Comparison of ENCODE assay signal across 14 cellular contexts in genomic region chr2:136065907-136066306, GRCh38. TPM values are rescaled to one million over a fixed set of nuclear protein-coding genes. Genes with fewer than 3 reads are reported as not detected.
DNase-seq lines count a peak whose midpoint lies in the region; ATAC-seq and TF ChIP-seq lines count a peak whose summit lies in the region.
"Had no signal": no experiment of that assay in that cellular context is flagged by ENCODE, and none has a peak within 500 bp of the region (broad histone marks: within the 10 kb centered on the region; RNA-seq: fewer than 3 reads in every experiment).

No MANE protein-coding gene starts in this region.

- ATAC-seq in activated CD8-positive, alpha-beta T cell treated with anti-CD3 and anti-CD28 coated beads, Interleukin-2, amount 10 ng/mL, durations not matched to agents 7 days and 5 days: no peak
- ATAC-seq in activated CD8-positive, alpha-beta T cell treated with anti-CD3 and anti-CD28 coated beads for 36 hours: no peak
- peak; percentile 77 for ATAC-seq in GM21825 (IDR thresholded peaks at IDR 0.05; ENCODE audit: unreplicated experiment)
- ATAC-seq in HG03460 (IDR thresholded peaks at IDR 0.05; ENCODE audit: unreplicated experiment): peak; percentile 90
- no peak for ATAC-seq in stimulated activated memory B cell treated with anti-CD40 and anti-IgM and Interleukin-4, amounts not matched to agents 10 μg/mL and 1 μg/mL and 100 μg/mL, for 72 hours

- H3K27me3 Mint-ChIP-seq in activated CD8-positive, alpha-beta T cell treated with anti-CD3 and anti-CD28 coated beads, Interleukin-2, amount 10 ng/mL, durations not matched to agents 7 days and 5 days (ENCODE audit: low read depth): no peaks in the 10 kb centered on the region
- no peaks in the 10 kb centered on the region for H3K27me3 Mint-ChIP-seq in activated CD8-positive, alpha-beta T cell treated with anti-CD3 and anti-CD28 coated beads for 36 hours
- no peaks in the 10 kb centered on the region for H3K27me3 Mint-ChIP-seq in stimulated activated memory B cell treated with anti-CD40 and anti-IgM and Interleukin-4, amounts not matched to agents 10 μg/mL and 1 μg/mL and 100 μg/mL, for 72 hours
- H3K27me3 Mint-ChIP-seq in chondrocyte (ENCODE audit: low read depth): peaks cover 2% of the 10 kb centered on the region

- H3K4me3 Mint-ChIP-seq in activated CD8-positive, alpha-beta T cell treated with anti-CD3 and anti-CD28 coated beads, Interleukin-2, amount 10 ng/mL, durations not matched to agents 7 days and 5 days: no peak overlapping the region
- no peak overlapping the region for H3K4me3 Mint-ChIP-seq in activated CD8-positive, alpha-beta T cell treated with anti-CD3 and anti-CD28 coated beads for 36 hours
- no peak overlapping the region for H3K4me3 Mint-ChIP-seq in stimulated activated memory B cell treated with anti-CD40 and anti-IgM and Interleukin-4, amounts not matched to agents 10 μg/mL and 1 μg/mL and 100 μg/mL, for 72 hours
- H3K4me3 Mint-ChIP-seq in chondrocyte (ENCODE audit: unreplicated experiment): no peak overlapping the region

- H3K27ac Mint-ChIP-seq in activated CD8-positive, alpha-beta T cell treated with anti-CD3 and anti-CD28 coated beads, Interleukin-2, amount 10 ng/mL, durations not matched to agents 7 days and 5 days: peak overlapping the region; percentile 40
- H3K27ac Mint-ChIP-seq in activated CD8-positive, alpha-beta T cell treated with anti-CD3 and anti-CD28 coated beads for 36 hours: no peak overlapping the region
- H3K27ac Mint-ChIP-seq in stimulated activated memory B cell treated with anti-CD40 and anti-IgM and Interleukin-4, amounts not matched to agents 10 μg/mL and 1 μg/mL and 100 μg/mL, for 72 hours: peak overlapping the region; percentile 40
- no peak overlapping the region for H3K27ac Mint-ChIP-seq in chondrocyte (ENCODE audit: unreplicated experiment)

- POLR2A ChIA-PET in activated CD8-positive, alpha-beta T cell treated with anti-CD3 and anti-CD28 coated beads, Interleukin-2, amount 10 ng/mL, durations not matched to agents 7 days and 5 days (lab: Charles Lee): interaction anchor here (0.6 kb wide), 1 partner anchor 67 kb away, joined by 5 read pairs; no protein-coding TSS in a partner anchor
- POLR2A ChIA-PET in activated CD8-positive, alpha-beta T cell treated with anti-CD3 and anti-CD28 coated beads for 36 hours (lab: Charles Lee): interaction anchor here (1.7 kb wide), 1 partner anchor 51 kb away, joined by 4 read pairs; no protein-coding TSS in a partner anchor

- H3K36me3 Mint-ChIP-seq in activated CD8-positive, alpha-beta T cell treated with anti-CD3 and anti-CD28 coated beads, Interleukin-2, amount 10 ng/mL, durations not matched to agents 7 days and 5 days (ENCODE audit: low read depth): peaks cover 21% of the 10 kb centered on the region
- H3K36me3 Mint-ChIP-seq in activated CD8-positive, alpha-beta T cell treated with anti-CD3 and anti-CD28 coated beads for 36 hours (ENCODE audit: low read depth): peaks cover 2% of the 10 kb centered on the region
- peaks cover 8% of the 10 kb centered on the region for H3K36me3 Mint-ChIP-seq in stimulated activated memory B cell treated with anti-CD40 and anti-IgM and Interleukin-4, amounts not matched to agents 10 μg/mL and 1 μg/mL and 100 μg/mL, for 72 hours
- no peaks in the 10 kb centered on the region for H3K36me3 Mint-ChIP-seq in chondrocyte (ENCODE audit: low read depth)

- peaks cover 7% of the 10 kb centered on the region for H3K9me3 Mint-ChIP-seq in activated CD8-positive, alpha-beta T cell treated with anti-CD3 and anti-CD28 coated beads, Interleukin-2, amount 10 ng/mL, durations not matched to agents 7 days and 5 days (ENCODE audit: insufficient read depth)
- H3K9me3 Mint-ChIP-seq in activated CD8-positive, alpha-beta T cell treated with anti-CD3 and anti-CD28 coated beads for 36 hours: peaks cover 3% of the 10 kb centered on the region
- H3K9me3 Mint-ChIP-seq in stimulated activated memory B cell treated with anti-CD40 and anti-IgM and Interleukin-4, amounts not matched to agents 10 μg/mL and 1 μg/mL and 100 μg/mL, for 72 hours: peaks cover 8% of the 10 kb centered on the region
- H3K9me3 Mint-ChIP-seq in chondrocyte (ENCODE audit: low read depth): no peaks in the 10 kb centered on the region

- no peak for DNase-seq in activated CD8-positive, alpha-beta T cell treated with anti-CD3 and anti-CD28 coated beads, Interleukin-2, amount 10 ng/mL, durations not matched to agents 7 days and 5 days
- no peak for DNase-seq in activated CD8-positive, alpha-beta T cell treated with anti-CD3 and anti-CD28 coated beads for 36 hours
- no peak for DNase-seq in activated CD4-positive, alpha-beta T cell treated with anti-CD3 and anti-CD28 coated beads, Interleukin-2, amount 50 U/mL, for 1 hour
- DNase-seq in chondrocyte (ENCODE audit: low spot score): no peak
- DNase-seq in activated CD4-positive, CD25-positive, alpha-beta regulatory T cell treated with anti-CD3 and anti-CD28 coated beads, Interleukin-2, amount 50 U/mL, for 72 hours: no peak
- DNase-seq: activated gamma-delta T cell; central memory CD4-positive, alpha-beta T cell; DMS79 treated with DMSO at 0.1 percent for 48 hours; Right ventricle myocardium superior; stimulated activated naive CD4-positive, alpha-beta T cell treated with Interleukin-2 at 50 U/mL for 16 hours had no signal

- CTCF ChIA-PET in activated CD8-positive, alpha-beta T cell treated with anti-CD3 and anti-CD28 coated beads, Interleukin-2, amount 10 ng/mL, durations not matched to agents 7 days and 5 days (lab: Charles Lee): no interaction called here
- CTCF ChIA-PET in activated CD8-positive, alpha-beta T cell treated with anti-CD3 and anti-CD28 coated beads for 36 hours (lab: Charles Lee): no interaction called here

- no peak for TF ChIP-seq CTCF in activated CD8-positive, alpha-beta T cell treated with anti-CD3 and anti-CD28 coated beads for 36 hours (IDR thresholded peaks at IDR 0.05)
- no peak for TF ChIP-seq CTCF in chondrocyte (IDR thresholded peaks at IDR 0.05)

- peaks cover 78% of the 10 kb centered on the region for H3K4me1 Mint-ChIP-seq in activated CD8-positive, alpha-beta T cell treated with anti-CD3 and anti-CD28 coated beads, Interleukin-2, amount 10 ng/mL, durations not matched to agents 7 days and 5 days (ENCODE audit: low read depth)
- peaks cover 42% of the 10 kb centered on the region for H3K4me1 Mint-ChIP-seq in activated CD8-positive, alpha-beta T cell treated with anti-CD3 and anti-CD28 coated beads for 36 hours (ENCODE audit: low read depth)
- H3K4me1 Mint-ChIP-seq in stimulated activated memory B cell treated with anti-CD40 and anti-IgM and Interleukin-4, amounts not matched to agents 10 μg/mL and 1 μg/mL and 100 μg/mL, for 72 hours: peaks cover 23% of the 10 kb centered on the region
- no peaks in the 10 kb centered on the region for H3K4me1 Mint-ChIP-seq in chondrocyte (ENCODE audit: low read depth)

- intact Hi-C loops in activated CD8-positive, alpha-beta T cell treated with anti-CD3 and anti-CD28 coated beads for 36 hours (cut with micrococcal nuclease): no loop called here

RNA-seq across cellular contexts. Expression of gene CXCR4, which starts 52.0 kb away (rescaled TPM):
- 100 to 1,000 TPM; 219 to 226 TPM for total RNA-seq in activated CD8-positive, alpha-beta T cell treated with anti-CD3 and anti-CD28 coated beads, Interleukin-2, amount 10 ng/mL, durations not matched to agents 7 days and 5 days
- total RNA-seq in activated CD8-positive, alpha-beta T cell treated with anti-CD3 and anti-CD28 coated beads for 36 hours: 100 to 1,000 TPM in 1 of 2 experiments, 10 to 100 TPM in 1; 97.0 to 103 TPM
- not detected in 3 replicates for total RNA-seq in chondrocyte
- total RNA-seq: fibroblast of lung had no signal

Comparison
In these comparisons a context has a peak if more than half of its experiments do, and no peak if none do; other contexts are left out.
1. H3K27ac Mint-ChIP-seq: peak in activated CD8-positive, alpha-beta T cell treated with anti-CD3 and anti-CD28 coated beads, Interleukin-2, amount 10 ng/mL, durations not matched to agents 7 days and 5 days (single experiment) and stimulated activated memory B cell treated with anti-CD40 and anti-IgM and Interleukin-4, amounts not matched to agents 10 μg/mL and 1 μg/mL and 100 μg/mL, for 72 hours (single experiment); none in activated CD8-positive, alpha-beta T cell treated with anti-CD3 and anti-CD28 coated beads for 36 hours (single experiment) and chondrocyte (single experiment).
2. ATAC-seq: peak in GM21825 (single experiment) and HG03460 (single experiment); none in activated CD8-positive, alpha-beta T cell treated with anti-CD3 and anti-CD28 coated beads, Interleukin-2, amount 10 ng/mL, durations not matched to agents 7 days and 5 days (single experiment), activated CD8-positive, alpha-beta T cell treated with anti-CD3 and anti-CD28 coated beads for 36 hours (single experiment) and stimulated activated memory B cell treated with anti-CD40 and anti-IgM and Interleukin-4, amounts not matched to agents 10 μg/mL and 1 μg/mL and 100 μg/mL, for 72 hours (single experiment).
3. RNA of gene CXCR4, which starts 52.0 kb away (total RNA-seq): 219 to 226 TPM in activated CD8-positive, alpha-beta T cell treated with anti-CD3 and anti-CD28 coated beads, Interleukin-2, amount 10 ng/mL, durations not matched to agents 7 days and 5 days and 97.0 to 103 TPM in activated CD8-positive, alpha-beta T cell treated with anti-CD3 and anti-CD28 coated beads for 36 hours; not detected in chondrocyte; every median in the first group is over 10 times any median in the second.